Comparison of ENCODE assay signal across 1 cellular context in the genomic region with DNA sequence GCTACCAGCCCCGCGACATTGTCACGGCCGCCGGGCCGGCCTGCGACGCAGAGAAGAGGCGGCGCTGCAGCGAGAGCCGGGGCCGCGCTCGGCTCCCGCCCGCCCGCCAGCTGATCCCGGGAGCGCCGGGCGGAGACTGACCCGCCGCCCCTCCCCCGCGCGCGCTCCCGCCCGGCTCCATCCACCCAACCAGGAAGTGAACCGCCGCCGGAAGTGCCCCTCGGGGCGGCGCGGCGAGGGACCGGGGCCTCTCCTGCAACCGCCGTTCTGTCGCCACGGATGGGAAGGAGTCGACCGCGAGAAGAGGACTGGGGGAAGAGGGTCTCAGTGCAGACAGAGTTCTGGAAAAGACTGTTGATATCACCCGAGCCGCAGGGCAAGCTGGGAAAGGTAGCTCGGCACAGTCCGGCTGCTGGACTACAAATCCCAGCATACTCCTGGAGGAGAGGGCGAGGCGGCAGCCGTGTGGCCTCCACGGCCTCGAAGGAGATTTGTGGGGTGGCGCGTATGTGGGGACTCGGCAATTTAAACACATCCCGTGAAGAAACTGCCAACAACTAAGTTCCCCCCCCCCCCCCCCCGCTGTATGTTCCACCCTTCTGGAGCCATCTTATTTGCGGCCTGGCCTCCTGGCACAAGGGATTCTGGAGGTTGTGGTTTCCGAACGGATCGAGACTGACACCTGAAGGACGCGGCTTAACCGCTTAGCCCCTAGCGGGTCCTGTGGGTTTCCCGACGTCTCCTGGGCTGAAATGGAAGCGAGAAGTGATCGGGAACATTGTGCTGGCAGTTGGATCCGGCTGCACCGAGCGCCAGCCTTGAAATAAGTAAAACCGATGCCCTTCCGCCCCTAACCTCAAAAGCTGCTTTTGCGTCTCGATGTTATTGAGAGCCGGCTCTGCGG.
TF ChIP-seq lines count a peak whose summit lies in the region.

A gene (minus strand): TSS at position 138 of the 904 bp plus-strand sequence. CDS start 699 bp downstream, outside the sequence.

TF ChIP-seq in GM23338, 12 proteins besides CTCF, POLR2A, EP300 and RAD21:
- TF ChIP-seq, protein P1, sequence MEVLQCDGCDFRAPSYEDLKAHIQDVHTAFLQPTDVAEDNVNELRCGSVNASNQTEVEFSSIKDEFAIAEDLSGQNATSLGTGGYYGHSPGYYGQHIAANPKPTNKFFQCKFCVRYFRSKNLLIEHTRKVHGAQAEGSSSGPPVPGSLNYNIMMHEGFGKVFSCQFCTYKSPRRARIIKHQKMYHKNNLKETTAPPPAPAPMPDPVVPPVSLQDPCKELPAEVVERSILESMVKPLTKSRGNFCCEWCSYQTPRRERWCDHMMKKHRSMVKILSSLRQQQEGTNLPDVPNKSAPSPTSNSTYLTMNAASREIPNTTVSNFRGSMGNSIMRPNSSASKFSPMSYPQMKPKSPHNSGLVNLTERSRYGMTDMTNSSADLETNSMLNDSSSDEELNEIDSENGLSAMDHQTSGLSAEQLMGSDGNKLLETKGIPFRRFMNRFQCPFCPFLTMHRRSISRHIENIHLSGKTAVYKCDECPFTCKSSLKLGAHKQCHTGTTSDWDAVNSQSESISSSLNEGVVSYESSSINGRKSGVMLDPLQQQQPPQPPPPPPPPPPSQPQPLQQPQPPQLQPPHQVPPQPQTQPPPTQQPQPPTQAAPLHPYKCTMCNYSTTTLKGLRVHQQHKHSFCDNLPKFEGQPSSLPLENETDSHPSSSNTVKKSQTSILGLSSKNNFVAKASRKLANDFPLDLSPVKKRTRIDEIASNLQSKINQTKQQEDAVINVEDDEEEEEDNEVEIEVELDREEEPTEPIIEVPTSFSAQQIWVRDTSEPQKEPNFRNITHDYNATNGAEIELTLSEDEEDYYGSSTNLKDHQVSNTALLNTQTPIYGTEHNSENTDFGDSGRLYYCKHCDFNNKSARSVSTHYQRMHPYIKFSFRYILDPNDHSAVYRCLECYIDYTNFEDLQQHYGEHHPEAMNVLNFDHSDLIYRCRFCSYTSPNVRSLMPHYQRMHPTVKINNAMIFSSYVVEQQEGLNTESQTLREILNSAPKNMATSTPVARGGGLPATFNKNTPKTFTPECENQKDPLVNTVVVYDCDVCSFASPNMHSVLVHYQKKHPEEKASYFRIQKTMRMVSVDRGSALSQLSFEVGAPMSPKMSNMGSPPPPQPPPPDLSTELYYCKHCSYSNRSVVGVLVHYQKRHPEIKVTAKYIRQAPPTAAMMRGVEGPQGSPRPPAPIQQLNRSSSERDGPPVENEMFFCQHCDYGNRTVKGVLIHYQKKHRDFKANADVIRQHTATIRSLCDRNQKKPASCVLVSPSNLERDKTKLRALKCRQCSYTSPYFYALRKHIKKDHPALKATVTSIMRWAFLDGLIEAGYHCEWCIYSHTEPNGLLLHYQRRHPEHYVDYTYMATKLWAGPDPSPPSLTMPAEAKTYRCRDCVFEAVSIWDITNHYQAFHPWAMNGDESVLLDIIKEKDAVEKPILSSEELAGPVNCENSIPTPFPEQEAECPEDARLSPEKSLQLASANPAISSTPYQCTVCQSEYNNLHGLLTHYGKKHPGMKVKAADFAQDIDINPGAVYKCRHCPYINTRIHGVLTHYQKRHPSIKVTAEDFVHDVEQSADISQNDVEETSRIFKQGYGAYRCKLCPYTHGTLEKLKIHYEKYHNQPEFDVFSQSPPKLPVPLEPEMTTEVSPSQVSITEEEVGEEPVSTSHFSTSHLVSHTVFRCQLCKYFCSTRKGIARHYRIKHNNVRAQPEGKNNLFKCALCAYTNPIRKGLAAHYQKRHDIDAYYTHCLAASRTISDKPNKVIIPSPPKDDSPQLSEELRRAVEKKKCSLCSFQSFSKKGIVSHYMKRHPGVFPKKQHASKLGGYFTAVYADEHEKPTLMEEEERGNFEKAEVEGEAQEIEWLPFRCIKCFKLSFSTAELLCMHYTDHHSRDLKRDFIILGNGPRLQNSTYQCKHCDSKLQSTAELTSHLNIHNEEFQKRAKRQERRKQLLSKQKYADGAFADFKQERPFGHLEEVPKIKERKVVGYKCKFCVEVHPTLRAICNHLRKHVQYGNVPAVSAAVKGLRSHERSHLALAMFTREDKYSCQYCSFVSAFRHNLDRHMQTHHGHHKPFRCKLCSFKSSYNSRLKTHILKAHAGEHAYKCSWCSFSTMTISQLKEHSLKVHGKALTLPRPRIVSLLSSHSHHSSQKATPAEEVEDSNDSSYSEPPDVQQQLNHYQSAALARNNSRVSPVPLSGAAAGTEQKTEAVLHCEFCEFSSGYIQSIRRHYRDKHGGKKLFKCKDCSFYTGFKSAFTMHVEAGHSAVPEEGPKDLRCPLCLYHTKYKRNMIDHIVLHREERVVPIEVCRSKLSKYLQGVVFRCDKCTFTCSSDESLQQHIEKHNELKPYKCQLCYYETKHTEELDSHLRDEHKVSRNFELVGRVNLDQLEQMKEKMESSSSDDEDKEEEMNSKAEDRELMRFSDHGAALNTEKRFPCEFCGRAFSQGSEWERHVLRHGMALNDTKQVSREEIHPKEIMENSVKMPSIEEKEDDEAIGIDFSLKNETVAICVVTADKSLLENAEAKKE (CRISPR knock-in tag; IDR thresholded peaks at IDR 0.05), result no peak
- TF ChIP-seq POLR2AphosphoS5 (IDR thresholded peaks at IDR 0.05; ENCODE audit: low read depth), result no peak; the same call in 1 of the 2 replicates
- TF ChIP-seq, protein P2, sequence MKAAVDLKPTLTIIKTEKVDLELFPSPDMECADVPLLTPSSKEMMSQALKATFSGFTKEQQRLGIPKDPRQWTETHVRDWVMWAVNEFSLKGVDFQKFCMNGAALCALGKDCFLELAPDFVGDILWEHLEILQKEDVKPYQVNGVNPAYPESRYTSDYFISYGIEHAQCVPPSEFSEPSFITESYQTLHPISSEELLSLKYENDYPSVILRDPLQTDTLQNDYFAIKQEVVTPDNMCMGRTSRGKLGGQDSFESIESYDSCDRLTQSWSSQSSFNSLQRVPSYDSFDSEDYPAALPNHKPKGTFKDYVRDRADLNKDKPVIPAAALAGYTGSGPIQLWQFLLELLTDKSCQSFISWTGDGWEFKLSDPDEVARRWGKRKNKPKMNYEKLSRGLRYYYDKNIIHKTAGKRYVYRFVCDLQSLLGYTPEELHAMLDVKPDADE (IDR thresholded peaks at IDR 0.05), result peak; percentile 84
TF ChIP-seq in GM23338: peak in this region for 1.
